In the genomic region with DNA sequence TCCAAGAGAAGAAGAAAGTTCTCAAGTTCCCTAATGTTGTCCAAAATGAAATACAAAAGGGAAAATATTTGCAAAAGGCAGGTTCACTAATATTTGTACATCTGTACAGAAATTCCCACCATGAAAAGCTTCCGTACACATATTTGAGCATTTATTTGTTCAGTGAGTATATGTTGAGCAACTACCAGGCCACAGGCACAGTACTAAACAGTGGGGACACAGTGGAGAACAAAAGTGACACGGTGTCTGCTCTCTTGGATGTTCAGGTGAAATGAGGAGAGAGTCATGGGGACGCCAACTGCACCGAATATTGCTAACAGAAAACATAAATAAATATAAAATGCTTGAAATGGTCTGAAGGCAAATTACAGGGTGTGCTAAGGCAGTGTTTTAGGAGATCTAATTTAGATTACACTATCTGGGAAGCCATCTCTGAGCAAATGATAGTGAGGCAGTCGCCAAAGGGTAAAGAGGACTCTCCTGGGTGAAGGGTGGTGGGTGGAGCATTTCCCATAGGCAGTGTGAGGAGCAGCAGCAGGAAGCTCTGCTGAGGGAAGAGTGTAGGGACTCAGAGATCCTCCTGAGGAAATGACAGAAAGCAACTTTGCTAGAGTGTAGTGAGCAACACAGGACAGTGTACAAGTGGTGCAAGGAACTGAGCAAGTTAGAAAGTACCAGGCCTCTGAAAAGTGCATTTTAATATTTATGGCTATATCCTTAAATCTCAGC, we compare ENCODE assay signal across 2 cellular contexts.
A peak's percentile ranks its signal among the peaks of the same experiment; 100 is the strongest.
TF ChIP-seq lines count a peak whose summit lies in the region.

No MANE protein-coding gene starts in this region.

TF ChIP-seq in HepG2, 621 proteins besides CTCF, POLR2A, EP300 and RAD21:
- TF ChIP-seq SOX6 (IDR thresholded peaks at IDR 0.05) (no peak), SOX6 (CRISPR knock-in tag; IDR thresholded peaks at IDR 0.05) (peak; percentile 24; the same call in 1 of the 2 replicates), CEBPG (CRISPR knock-in tag; IDR thresholded peaks at IDR 0.05) (peak; percentile 42), SETDB1 (CRISPR knock-in tag; IDR thresholded peaks at IDR 0.05; ENCODE audit: borderline replicate concordance) (no peak), CEBPB (IDR thresholded peaks at IDR 0.05; ENCODE audit: borderline replicate concordance, low read depth, low read length) (peak; percentile 47; the same call in 1 of the 2 replicates), GABPA (IDR thresholded peaks at IDR 0.05; ENCODE audit: low read depth, low read length) (no peak), GABPA (CRISPR knock-in tag; IDR thresholded peaks at IDR 0.05; ENCODE audit: low read depth) (no peak), SAP130 (CRISPR knock-in tag; IDR thresholded peaks at IDR 0.05; ENCODE audit: low read depth) (no peak)

TF ChIP-seq in H1, 55 proteins besides CTCF, POLR2A, EP300 and RAD21:
- TF ChIP-seq GABPA (IDR thresholded peaks at IDR 0.05; ENCODE audit: borderline replicate concordance, insufficient read depth, low read length): no peak
- no peak for TF ChIP-seq SP2 (IDR thresholded peaks at IDR 0.05; ENCODE audit: low read length)
- TF ChIP-seq BCL11A (IDR thresholded peaks at IDR 0.05; ENCODE audit: low read depth in 2 of 2, low read length in 2 of 2): no peak
- no peak for TF ChIP-seq TAF1 (IDR thresholded peaks at IDR 0.05; ENCODE audit: low read depth, low read length)
TF ChIP-seq in H1: peak in this region for 0.
